22 cellular contexts compared by ENCODE assay signal in genomic region chr2:221077241-221077640, GRCh38.
A peak's percentile ranks its signal among the peaks of the same experiment; 100 is the strongest.
DNase-seq lines count a peak whose midpoint lies in the region; ATAC-seq and TF ChIP-seq lines count a peak whose summit lies in the region.
"Had no signal": no experiment of that assay in that cellular context is flagged by ENCODE, and none has a peak within 500 bp of the region (broad histone marks: within the 10 kb centered on the region; RNA-seq: fewer than 3 reads in every experiment).

No MANE protein-coding gene starts in this region.

- no peaks in the 10 kb centered on the region for H3K79me1 ChIP-seq in IMR-90 (ENCODE audit: low read depth in 1 of 2, low read length in 2 of 2)

- no peak overlapping the region for H3K4me3 ChIP-seq in IMR-90 (ENCODE audit: insufficient read depth, low read depth, low read length)
- no peak overlapping the region for H3K4me3 ChIP-seq in heart left ventricle
- H3K4me3 ChIP-seq: A549; BLaER1 treated with 17β-estradiol and CSF1 and Interleukin-3, amounts not matched to agents 10 nM and 100 nM; GM12878; HAP-1 had no signal

- H3K9ac ChIP-seq in IMR-90 (ENCODE audit: low read depth, low read length) = no peak overlapping the region
- H3K9ac ChIP-seq: BLaER1 treated with 17β-estradiol and CSF1 and Interleukin-3, amounts not matched to agents 10 nM and 100 nM had no signal

- peak overlapping the region; percentile 53 to 72 for H4K8ac ChIP-seq in IMR-90 (ENCODE audit: low read depth in 2 of 2, low read length in 2 of 2)

- no peak overlapping the region for H3K56ac ChIP-seq in IMR-90 (ENCODE audit: extremely low read depth, insufficient read depth, low read length)

- H4K91ac ChIP-seq in IMR-90 (ENCODE audit: insufficient read depth, low read depth, low read length) = peak overlapping the region; percentile 77

- H3K9me3 ChIP-seq in IMR-90 (ENCODE audit: control insufficient read depth, insufficient read depth, low read length) (no peaks in the 10 kb centered on the region), heart left ventricle (peaks cover 0 to 3% (median 0%) of the 10 kb centered on the region in 12 donors)
- H3K9me3 ChIP-seq: A549, BE2C, HAP-1 had no signal

- peaks cover 6% of the 10 kb centered on the region; the same call in 1 of the 2 replicates for H3K4me1 ChIP-seq in IMR-90 (ENCODE audit: control insufficient read depth, insufficient read depth, low read length)
- peaks cover 0 to 20% (median 0%) of the 10 kb centered on the region in 12 donors for H3K4me1 ChIP-seq in heart left ventricle
- H3K4me1 ChIP-seq: A549; BE2C; BLaER1 treated with 17β-estradiol and CSF1 and Interleukin-3, amounts not matched to agents 10 nM and 100 nM; HAP-1 had no signal

- TF ChIP-seq POLR2A in IMR-90 (IDR thresholded peaks at IDR 0.05; ENCODE audit: low read depth, low read length) = no peak
- no peak for TF ChIP-seq POLR2A in heart left ventricle (IDR thresholded peaks at IDR 0.05)

- no peak for TF ChIP-seq CTCF in IMR-90 (conservative IDR thresholded peaks at IDR 0.05; ENCODE audit: low read depth, low read length)
- no peak for TF ChIP-seq CTCF in heart left ventricle (IDR thresholded peaks at IDR 0.05)

- peak overlapping the region; percentile 24; the same call in 1 of the 2 replicates for H4K5ac ChIP-seq in IMR-90 (ENCODE audit: low read depth, low read length)

- 100% methylated on average over 1 of the region's 3 CpGs; no CpG with 5 or more reads in 1 of the 2 experiments for WGBS in IMR-90 (ENCODE audit: extremely low coverage in 2 of 2, insufficient read length in 1 of 2), 2 experiments
- WGBS in heart left ventricle, 4 donors = 88 to 93% (median 90%) methylated on average over 3 of the region's 3 CpGs

- H3K4me2 ChIP-seq in IMR-90 (ENCODE audit: low read depth, low read length) = no peak overlapping the region
- H3K4me2 ChIP-seq: A549; BLaER1 treated with 17β-estradiol and CSF1 and Interleukin-3, amounts not matched to agents 10 nM and 100 nM had no signal

- H2BK5ac ChIP-seq in IMR-90 (ENCODE audit: low read depth, low read length, poor library complexity, severe bottlenecking) = no peak overlapping the region

- in situ Hi-C loops in IMR-90 (cut with MboI; ENCODE audit: low sequenced_read_pairs) = no loop called here

- intact Hi-C loops in IMR-90 (cut with micrococcal nuclease) (loop anchor here (10.0 kb wide), 2 partner anchors 392 to 498 kb away; partner anchors contain the start of gene EPHA4), heart left ventricle (cut with DNase I) (loop anchor here in 1 of 10 donors (10.0 kb wide), 1 partner anchor 392 kb away; no protein-coding TSS in a partner anchor)

- no peaks in the 10 kb centered on the region for H4K20me1 ChIP-seq in IMR-90 (ENCODE audit: insufficient read depth, low read length)
- H4K20me1 ChIP-seq: BLaER1 treated with 17β-estradiol and CSF1 and Interleukin-3, amounts not matched to agents 10 nM and 100 nM had no signal

- H2BK120ac ChIP-seq in IMR-90 (ENCODE audit: low read depth, low read length) = peak overlapping the region; percentile 69

- H3K23ac ChIP-seq in IMR-90 (ENCODE audit: low read depth, low read length) = no peak overlapping the region; the same call in 1 of the 2 replicates

- H3K14ac ChIP-seq in IMR-90 (replicated peaks; ENCODE audit: low read depth, low read length) = no peak overlapping the region; the same call in 1 of the 2 replicates

- CTCF ChIA-PET in IMR-90 (lab: Yijun Ruan, JAX) = interaction anchor here (1.7 kb wide), 1 partner anchor 19 kb away, joined by 6 read pairs; no protein-coding TSS in a partner anchor

- H3K9me1 ChIP-seq in IMR-90 (ENCODE audit: insufficient read depth, low read length) = peaks cover 6% of the 10 kb centered on the region; the same call in 1 of the 2 replicates

- H3K27me3 ChIP-seq in IMR-90 (ENCODE audit: control insufficient read depth, insufficient read depth, low read length) (no peaks in the 10 kb centered on the region), heart left ventricle (no peaks in the 10 kb centered on the region)
- H3K27me3 ChIP-seq: BE2C; BLaER1 treated with 17β-estradiol and CSF1 and Interleukin-3, amounts not matched to agents 10 nM and 100 nM had no signal

- TF ChIP-seq RAD21 in IMR-90 (IDR thresholded peaks at IDR 0.05; ENCODE audit: low read length) = no peak

- DNase-seq in NCI-H1694 treated with DMSO at 0.1 percent for 48 hours (lab: John Stamatoyannopoulos, UW) (peak; percentile 23), NCI-H1694 (lab: John Stamatoyannopoulos, UW) (no peak), IMR-90 (no peak), cerebellum (ENCODE audit: low spot score) (peak; percentile 85), heart left ventricle (no peak)
- DNase-seq in stimulated activated CD4-positive, alpha-beta T cell treated with anti-CD3 and anti-CD28 coated beads, Interleukin-4, amount 100 ng/mL, for 24 hours = no peak
- DNase-seq: 8988T; ACHN; AML-193; BE2C; CD4-positive, alpha-beta T cell; CD8-positive, alpha-beta memory T cell; DMS153; DND-41; GDM1; GOT3; HFFc6 had no signal

- H2AK5ac ChIP-seq in IMR-90 (ENCODE audit: low read depth, low read length) = peak overlapping the region; percentile 48; the same call in 1 of the 2 replicates

- no peak overlapping the region for H2AFZ ChIP-seq in IMR-90 (replicated peaks; ENCODE audit: low read length, poor library complexity)

- POLR2A ChIA-PET in IMR-90 (lab: Charles Lee; ENCODE audit: unreplicated experiment) = no interaction called here

- H2AK9ac ChIP-seq in IMR-90 (replicated peaks; ENCODE audit: low read depth, low read length, poor library complexity) = no peak overlapping the region

- ATAC-seq in IMR-90 (ENCODE audit: low read depth) = no peak
- ATAC-seq in heart left ventricle = no peak
- ATAC-seq in HG03469 (IDR thresholded peaks at IDR 0.05; ENCODE audit: unreplicated experiment) = no peak
- ATAC-seq: A549, GM12878 had no signal

- H2BK15ac ChIP-seq in IMR-90 (ENCODE audit: low read depth, low read length) = peak overlapping the region; percentile 38; the same call in 2 of the 3 replicates

- H3K4ac ChIP-seq in IMR-90 (ENCODE audit: low read depth, low read length) = peak overlapping the region; percentile 84

- no peaks in the 10 kb centered on the region for H3K36me3 ChIP-seq in IMR-90 (ENCODE audit: control insufficient read depth, insufficient read depth, low read length)
- no peaks in the 10 kb centered on the region for H3K36me3 ChIP-seq in heart left ventricle
- H3K36me3 ChIP-seq: BE2C; BLaER1 treated with 17β-estradiol and CSF1 and Interleukin-3, amounts not matched to agents 10 nM and 100 nM; HAP-1 had no signal

- H3K18ac ChIP-seq in IMR-90 (ENCODE audit: low read depth, low read length) = peak overlapping the region; percentile 85

- H3K27ac ChIP-seq in IMR-90 (ENCODE audit: insufficient read depth, low read length) (no peak overlapping the region), heart left ventricle (no peak overlapping the region)
- H3K27ac ChIP-seq: A549; BLaER1 treated with 17β-estradiol and CSF1 and Interleukin-3, amounts not matched to agents 10 nM and 100 nM had no signal

- dilution Hi-C loops in IMR-90 (cut with HindIII; ENCODE audit: low sequenced_read_pairs, unreplicated experiment) = no loop called here

- H2BK20ac ChIP-seq in IMR-90 (ENCODE audit: low read depth, low read length) = peak overlapping the region; percentile 67

- no TSS peak for BruUV-seq in IMR-90 (replicated peaks; lab: Mats Ljungman, UMichigan)

TF ChIP-seq in IMR-90, 13 proteins besides CTCF, POLR2A, EP300 and RAD21:
- TF ChIP-seq MXI1 (IDR thresholded peaks at IDR 0.05; ENCODE audit: borderline replicate concordance, low read depth, low read length) (no peak), ELK1 (IDR thresholded peaks at IDR 0.05; ENCODE audit: borderline replicate concordance, low read depth, low read length) (no peak), BHLHE40 (IDR thresholded peaks at IDR 0.05; ENCODE audit: low read depth, low read length) (no peak), NFE2L2 (IDR thresholded peaks at IDR 0.05; ENCODE audit: low read depth, low read length) (no peak), RFX5 (IDR thresholded peaks at IDR 0.05; ENCODE audit: low read depth, low read length) (no peak), MAFK (IDR thresholded peaks at IDR 0.05; ENCODE audit: low read depth, low read length) (no peak), MAZ (IDR thresholded peaks at IDR 0.05; ENCODE audit: borderline replicate concordance, low read depth, low read length) (no peak), CHD1 (IDR thresholded peaks at IDR 0.05; ENCODE audit: low read depth, low read length) (no peak), CEBPB (IDR thresholded peaks at IDR 0.05; ENCODE audit: low read depth, low read length) (no peak), SMC3 (IDR thresholded peaks at IDR 0.05; ENCODE audit: low read depth, low read length) (no peak), FOS (IDR thresholded peaks at IDR 0.05; ENCODE audit: low read depth, low read length) (no peak), RCOR1 (IDR thresholded peaks at IDR 0.05; ENCODE audit: insufficient replicate concordance, low read length) (no peak)
- TF ChIP-seq, protein P1, sequence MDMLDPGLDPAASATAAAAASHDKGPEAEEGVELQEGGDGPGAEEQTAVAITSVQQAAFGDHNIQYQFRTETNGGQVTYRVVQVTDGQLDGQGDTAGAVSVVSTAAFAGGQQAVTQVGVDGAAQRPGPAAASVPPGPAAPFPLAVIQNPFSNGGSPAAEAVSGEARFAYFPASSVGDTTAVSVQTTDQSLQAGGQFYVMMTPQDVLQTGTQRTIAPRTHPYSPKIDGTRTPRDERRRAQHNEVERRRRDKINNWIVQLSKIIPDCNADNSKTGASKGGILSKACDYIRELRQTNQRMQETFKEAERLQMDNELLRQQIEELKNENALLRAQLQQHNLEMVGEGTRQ (IDR thresholded peaks at IDR 0.05; ENCODE audit: low read depth, low read length) = no peak

Comparison
In these comparisons a context has a peak if more than half of its experiments do, and no peak if none do; other contexts are left out.
1. DNase-seq: peak in NCI-H1694 treated with DMSO at 0.1 percent for 48 hours (single experiment) and cerebellum (single experiment); none in NCI-H1694 (single experiment), IMR-90 (single experiment), heart left ventricle (0 of 5) and stimulated activated CD4-positive, alpha-beta T cell treated with anti-CD3 and anti-CD28 coated beads, Interleukin-4, amount 100 ng/mL, for 24 hours (single experiment).